17 cellular contexts compared by ENCODE assay signal in the genomic region with DNA sequence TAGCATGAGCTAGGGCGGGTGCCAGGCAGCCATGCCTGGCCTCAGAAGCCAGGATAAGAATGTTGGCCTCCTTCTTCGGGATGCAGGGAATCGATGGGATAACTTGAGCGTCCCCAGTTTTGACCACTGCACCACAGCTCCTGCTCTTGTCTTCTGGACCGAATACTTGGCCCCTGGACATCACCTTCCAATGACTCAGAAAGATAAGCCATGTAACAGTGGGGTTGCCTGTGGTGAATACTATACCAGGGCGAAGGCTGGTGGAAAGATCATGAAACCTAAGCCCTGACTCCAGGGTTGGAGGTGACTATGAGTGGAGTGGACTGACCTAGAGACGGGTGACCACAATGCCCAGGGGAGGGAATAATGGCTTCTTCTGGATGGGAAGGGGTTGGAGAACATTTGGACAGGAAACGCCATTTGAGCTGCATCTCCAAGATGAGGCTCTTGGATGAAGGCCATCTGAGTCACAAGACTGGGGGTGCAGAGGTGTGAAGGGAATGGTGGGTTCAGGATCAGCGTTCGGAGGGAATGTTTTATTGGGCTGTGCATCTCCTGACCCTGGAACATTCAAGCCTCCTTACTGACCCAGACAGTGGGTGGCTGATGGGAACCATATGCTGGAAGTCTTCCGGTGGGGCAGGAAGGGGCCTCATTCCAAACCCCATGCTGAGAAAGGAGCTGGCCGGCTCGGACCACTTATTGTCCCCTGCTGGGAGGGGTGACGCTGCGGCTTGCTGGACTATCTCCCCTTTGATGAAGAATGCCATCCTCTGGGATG. TPM values are rescaled to one million over a fixed set of nuclear protein-coding genes. Genes with fewer than 3 reads are reported as not detected.
A peak's percentile ranks its signal among the peaks of the same experiment; 100 is the strongest.
DNase-seq lines count a peak whose midpoint lies in the region; ATAC-seq and TF ChIP-seq lines count a peak whose summit lies in the region.
"Had no signal": no experiment of that assay in that cellular context is flagged by ENCODE, and none has a peak within 500 bp of the region (broad histone marks: within the 10 kb centered on the region; RNA-seq: fewer than 3 reads in every experiment).

No MANE protein-coding gene starts in this region.

- no peak overlapping the region for H3K4me3 ChIP-seq in right atrium auricular region
- no peak overlapping the region for H3K4me3 ChIP-seq in skeletal muscle tissue (ENCODE audit: low read length in 3 of 3)
- H3K4me3 ChIP-seq: mucosa of descending colon had no signal

- no peak for ATAC-seq in GM18909 (IDR thresholded peaks at IDR 0.05; ENCODE audit: poor library complexity, unreplicated experiment)
- ATAC-seq: mucosa of descending colon had no signal

- no peaks in the 10 kb centered on the region for H3K36me3 ChIP-seq in right atrium auricular region
- no peaks in the 10 kb centered on the region for H3K36me3 ChIP-seq in skeletal muscle tissue (ENCODE audit: control insufficient read depth in 3 of 3, insufficient read depth in 3 of 3, low read length in 3 of 3)

- peaks cover 0 to 22% of the 10 kb centered on the region in 2 donors for H3K4me1 ChIP-seq in right atrium auricular region
- H3K4me1 ChIP-seq in skeletal muscle tissue (ENCODE audit: control insufficient read depth in 3 of 3, insufficient read depth in 3 of 3, low read length in 3 of 3): peaks cover 0 to 21% (median 19%) of the 10 kb centered on the region in 3 donors

- H3K27me3 ChIP-seq in right atrium auricular region (no peaks in the 10 kb centered on the region), skeletal muscle tissue (ENCODE audit: control insufficient read depth in 3 of 3, insufficient read depth in 3 of 3, low read length in 3 of 3) (no peaks in the 10 kb centered on the region)

- H3K27ac ChIP-seq in caudate nucleus (ENCODE audit: low read depth, low read length) (peak overlapping the region; percentile 38), right atrium auricular region (peak overlapping the region; percentile 33 to 49), skeletal muscle tissue (ENCODE audit: low read depth, low read length) (peak overlapping the region; percentile 42)

- DNase-seq in EH (ENCODE audit: low read depth): peak; percentile 94
- DNase-seq in caudate nucleus (lab: John Stamatoyannopoulos, UW): no peak
- no peak for DNase-seq in right atrium auricular region (ENCODE audit: low spot score)
- no peak for DNase-seq in kidney glomerular epithelial cell (lab: John Stamatoyannopoulos, UW)
- no peak for DNase-seq in HT-29 (ENCODE audit: low spot score)
- no peak for DNase-seq in nucleus accumbens (lab: John Stamatoyannopoulos, UW)
- DNase-seq: activated CD4-positive, CD25-positive, alpha-beta regulatory T cell treated with anti-CD3 and anti-CD28 coated beads, Interleukin-2, amount 50 U/mL, for 72 hours; DMS153; KG1; mucosa of descending colon; NCI-H1105 treated with DMSO at 0.1 percent for 48 hours; NK-92 treated with Interleukin-12 subunit alpha and Interleukin-12 subunit beta, amount 100 ng/mL, for 24 hours; stimulated activated CD4-positive, alpha-beta T cell treated with anti-CD3 and anti-CD28 coated beads, Interleukin-4, amount 100 ng/mL, for 1 hour; T-helper 2 cell had no signal

- TF ChIP-seq CTCF in right atrium auricular region (IDR thresholded peaks at IDR 0.05): no peak

- H3K9me3 ChIP-seq in right atrium auricular region (no peaks in the 10 kb centered on the region), skeletal muscle tissue (ENCODE audit: control insufficient read depth in 3 of 3, low read length in 3 of 3) (no peaks in the 10 kb centered on the region)
- H3K9me3 ChIP-seq: mucosa of descending colon had no signal

- H3K9ac ChIP-seq in skeletal muscle tissue (ENCODE audit: low read depth in 1 of 3, low read length in 3 of 3): no peak overlapping the region

RNA-seq across cellular contexts. Expression of a gene that starts 18.5 kb away (rescaled TPM):
- total RNA-seq in right atrium auricular region (not detected), skeletal muscle tissue (1.6 TPM)
- 0.71 TPM in 1 of 2 replicates, not detected in the other for total RNA-seq in HT-29 (2014; rRNA removed; shearing (Covaris generic))
- total RNA-seq: dermis microvascular lymphatic vessel endothelial cell had no signal

RNA-seq across cellular contexts. Expression of a gene that starts 30.0 kb away (rescaled TPM):
- total RNA-seq in right atrium auricular region: 1 to 10 TPM; 5.3 to 6.6 TPM
- 6.3 TPM for total RNA-seq in skeletal muscle tissue
- 0.15 and 0.34 TPM in 2 replicates for total RNA-seq in HT-29 (2014; rRNA removed; shearing (Covaris generic))
